Comparison of ENCODE assay signal across 1 cellular context in the genomic region with DNA sequence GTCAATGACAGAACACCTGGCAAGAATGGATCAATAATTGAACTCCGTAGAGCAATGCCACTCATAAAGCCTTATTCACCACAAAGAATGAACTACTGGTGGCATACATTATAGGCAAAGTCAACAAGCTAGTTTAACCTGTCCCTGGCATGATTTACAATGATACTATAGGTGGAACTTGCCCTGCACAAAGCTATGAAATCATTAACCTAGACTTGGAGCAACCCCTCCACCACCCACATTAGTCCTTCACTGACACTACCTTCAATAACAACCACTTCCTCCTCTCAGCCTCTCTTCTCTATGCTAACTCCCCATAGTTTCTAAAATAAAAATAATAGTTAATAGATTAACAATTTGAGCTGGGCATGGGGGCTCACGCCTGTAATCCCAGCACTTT.
TF ChIP-seq lines count a peak whose summit lies in the region.

No MANE protein-coding gene starts in this region.

TF ChIP-seq in SK-N-SH, 30 proteins besides CTCF, POLR2A, EP300 and RAD21 (continued from another document):
- TF ChIP-seq, protein P1, sequence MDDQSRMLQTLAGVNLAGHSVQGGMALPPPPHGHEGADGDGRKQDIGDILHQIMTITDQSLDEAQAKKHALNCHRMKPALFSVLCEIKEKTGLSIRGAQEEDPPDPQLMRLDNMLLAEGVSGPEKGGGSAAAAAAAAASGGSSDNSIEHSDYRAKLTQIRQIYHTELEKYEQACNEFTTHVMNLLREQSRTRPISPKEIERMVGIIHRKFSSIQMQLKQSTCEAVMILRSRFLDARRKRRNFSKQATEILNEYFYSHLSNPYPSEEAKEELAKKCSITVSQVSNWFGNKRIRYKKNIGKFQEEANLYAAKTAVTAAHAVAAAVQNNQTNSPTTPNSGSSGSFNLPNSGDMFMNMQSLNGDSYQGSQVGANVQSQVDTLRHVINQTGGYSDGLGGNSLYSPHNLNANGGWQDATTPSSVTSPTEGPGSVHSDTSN (IDR thresholded peaks at IDR 0.05): no peak
- TF ChIP-seq NFIC (IDR thresholded peaks at IDR 0.05; ENCODE audit: borderline replicate concordance) (no peak), MAX (IDR thresholded peaks at IDR 0.05; ENCODE audit: low read depth) (no peak), JUND (IDR thresholded peaks at IDR 0.05) (no peak), CHD2 (IDR thresholded peaks at IDR 0.05; ENCODE audit: low read length, partially characterized antibody) (no peak), POLR2AphosphoS5 (IDR thresholded peaks at IDR 0.05; ENCODE audit: low read depth, low read length) (no peak), FOXJ3 (CRISPR knock-in tag; IDR thresholded peaks at IDR 0.05) (no peak), SMC3 (IDR thresholded peaks at IDR 0.05; ENCODE audit: low read depth, low read length) (no peak)
- TF ChIP-seq, protein P2, sequence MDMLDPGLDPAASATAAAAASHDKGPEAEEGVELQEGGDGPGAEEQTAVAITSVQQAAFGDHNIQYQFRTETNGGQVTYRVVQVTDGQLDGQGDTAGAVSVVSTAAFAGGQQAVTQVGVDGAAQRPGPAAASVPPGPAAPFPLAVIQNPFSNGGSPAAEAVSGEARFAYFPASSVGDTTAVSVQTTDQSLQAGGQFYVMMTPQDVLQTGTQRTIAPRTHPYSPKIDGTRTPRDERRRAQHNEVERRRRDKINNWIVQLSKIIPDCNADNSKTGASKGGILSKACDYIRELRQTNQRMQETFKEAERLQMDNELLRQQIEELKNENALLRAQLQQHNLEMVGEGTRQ (IDR thresholded peaks at IDR 0.05; ENCODE audit: borderline replicate concordance, low read depth, low read length): no peak
- TF ChIP-seq, protein P3, sequence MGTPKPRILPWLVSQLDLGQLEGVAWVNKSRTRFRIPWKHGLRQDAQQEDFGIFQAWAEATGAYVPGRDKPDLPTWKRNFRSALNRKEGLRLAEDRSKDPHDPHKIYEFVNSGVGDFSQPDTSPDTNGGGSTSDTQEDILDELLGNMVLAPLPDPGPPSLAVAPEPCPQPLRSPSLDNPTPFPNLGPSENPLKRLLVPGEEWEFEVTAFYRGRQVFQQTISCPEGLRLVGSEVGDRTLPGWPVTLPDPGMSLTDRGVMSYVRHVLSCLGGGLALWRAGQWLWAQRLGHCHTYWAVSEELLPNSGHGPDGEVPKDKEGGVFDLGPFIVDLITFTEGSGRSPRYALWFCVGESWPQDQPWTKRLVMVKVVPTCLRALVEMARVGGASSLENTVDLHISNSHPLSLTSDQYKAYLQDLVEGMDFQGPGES (IDR thresholded peaks at IDR 0.05; ENCODE audit: low read depth, low read length): no peak
- TF ChIP-seq, protein P4, sequence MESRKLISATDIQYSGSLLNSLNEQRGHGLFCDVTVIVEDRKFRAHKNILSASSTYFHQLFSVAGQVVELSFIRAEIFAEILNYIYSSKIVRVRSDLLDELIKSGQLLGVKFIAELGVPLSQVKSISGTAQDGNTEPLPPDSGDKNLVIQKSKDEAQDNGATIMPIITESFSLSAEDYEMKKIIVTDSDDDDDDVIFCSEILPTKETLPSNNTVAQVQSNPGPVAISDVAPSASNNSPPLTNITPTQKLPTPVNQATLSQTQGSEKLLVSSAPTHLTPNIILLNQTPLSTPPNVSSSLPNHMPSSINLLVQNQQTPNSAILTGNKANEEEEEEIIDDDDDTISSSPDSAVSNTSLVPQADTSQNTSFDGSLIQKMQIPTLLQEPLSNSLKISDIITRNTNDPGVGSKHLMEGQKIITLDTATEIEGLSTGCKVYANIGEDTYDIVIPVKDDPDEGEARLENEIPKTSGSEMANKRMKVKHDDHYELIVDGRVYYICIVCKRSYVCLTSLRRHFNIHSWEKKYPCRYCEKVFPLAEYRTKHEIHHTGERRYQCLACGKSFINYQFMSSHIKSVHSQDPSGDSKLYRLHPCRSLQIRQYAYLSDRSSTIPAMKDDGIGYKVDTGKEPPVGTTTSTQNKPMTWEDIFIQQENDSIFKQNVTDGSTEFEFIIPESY (IDR thresholded peaks at IDR 0.05; ENCODE audit: borderline replicate concordance, low read depth): no peak
